ENCODE assay signal across 8 cellular contexts in genomic region chr17:17681744-17682292, GRCh38. TPM values are rescaled to one million over a fixed set of nuclear protein-coding genes. Genes with fewer than 3 reads are reported as not detected.
DNase-seq lines count a peak whose midpoint lies in the region; ATAC-seq, FAIRE-seq and TF ChIP-seq lines count a peak whose summit lies in the region.

No MANE protein-coding gene starts in this region.

- dilution Hi-C loops in endothelial cell of umbilical vein (cut with MboI; ENCODE audit: extremely low pct_ligation_motif_present, low sequenced_read_pairs) = no loop called here

- intact Hi-C loops in activated CD4-positive, alpha-beta T cell treated with anti-CD3 and anti-CD28 coated beads, Interleukin-2, amount 10 ng/mL, durations not matched to agents 24 days and 14 days (cut with micrococcal nuclease) = loop anchor here (1.0 to 10.0 kb wide), 6 partner anchors 40 to 357 kb away; partner anchors contain the start of genes ATPAF2, DRC3, GID4 and TOM1L2
- intact Hi-C loops in endothelial cell of umbilical vein (cut with micrococcal nuclease) = loop anchor here (1.0 to 5.0 kb wide), 9 partner anchors 12 to 351 kb away; no protein-coding TSS in a partner anchor
- intact Hi-C loops in upper lobe of right lung (cut with DNase I) = loop anchor here (10.0 kb wide), 1 partner anchor 183 kb away; no protein-coding TSS in a partner anchor

- H3K4me1 ChIP-seq in endothelial cell of umbilical vein (ENCODE audit: control insufficient read depth, extremely low read depth, insufficient read depth, low read length) (peaks cover 35% of the 10 kb centered on the region), upper lobe of right lung (peaks cover 31% of the 10 kb centered on the region)

- FAIRE-seq in endothelial cell of umbilical vein (lab: Jason Lieb, UNC) = no peak

- H3K36me3 ChIP-seq in endothelial cell of umbilical vein (ENCODE audit: control insufficient read depth in 2 of 2, extremely low read depth in 1 of 2, insufficient read depth in 2 of 2, low read length in 2 of 2) (no peaks in the 10 kb centered on the region), upper lobe of right lung (no peaks in the 10 kb centered on the region)

- no peak for TF ChIP-seq POLR2A in endothelial cell of umbilical vein (IDR thresholded peaks at IDR 0.05; ENCODE audit: low read depth, low read length)

- H3K27ac ChIP-seq in endothelial cell of umbilical vein (ENCODE audit: insufficient read depth, low read depth, low read length) (peak overlapping the region; percentile 79), upper lobe of right lung (peak overlapping the region; percentile 91)

- POLR2A ChIA-PET in endothelial cell of umbilical vein (lab: Charles Lee) = no interaction called here

- peak; percentile 70 for DNase-seq in NCI-H82 (lab: John Stamatoyannopoulos, UW)
- DNase-seq in NCI-H82 treated with DMSO at 0.1 percent for 48 hours (lab: John Stamatoyannopoulos, UW; ENCODE audit: unreplicated experiment) = no peak
- DNase-seq in activated CD4-positive, alpha-beta T cell treated with anti-CD3 and anti-CD28 coated beads, Interleukin-2, amount 10 ng/mL, durations not matched to agents 24 days and 14 days = peak; percentile 80
- no peak for DNase-seq in endothelial cell of umbilical vein (ENCODE audit: low read depth, low spot score)
- DNase-seq in naive B cell = peak; percentile 55
- DNase-seq in upper lobe of right lung = peak; percentile 79
- no peak for DNase-seq in COR-L47 (lab: John Stamatoyannopoulos, UW)

- no peaks in the 10 kb centered on the region for H4K20me1 ChIP-seq in endothelial cell of umbilical vein (replicated peaks; ENCODE audit: control insufficient read depth, extremely low read depth, insufficient read depth, low read length)

- peaks cover 25% of the 10 kb centered on the region for H3K4me1 Mint-ChIP-seq in activated CD4-positive, alpha-beta T cell treated with anti-CD3 and anti-CD28 coated beads, Interleukin-2, amount 10 ng/mL, durations not matched to agents 24 days and 14 days
- peaks cover 15 to 35% (median 32%) of the 10 kb centered on the region in 3 donors for H3K4me1 Mint-ChIP-seq in naive B cell

- H3K4me2 ChIP-seq in endothelial cell of umbilical vein (ENCODE audit: insufficient read depth, low read length) = no peak overlapping the region

- peak overlapping the region; percentile 91 for H3K4me3 Mint-ChIP-seq in activated CD4-positive, alpha-beta T cell treated with anti-CD3 and anti-CD28 coated beads, Interleukin-2, amount 10 ng/mL, durations not matched to agents 24 days and 14 days
- peak overlapping the region; percentile 84 to 95 (median 88) for H3K4me3 Mint-ChIP-seq in naive B cell

- no peak overlapping the region for H2AFZ ChIP-seq in endothelial cell of umbilical vein (ENCODE audit: low read depth, low read length)

- H3K27me3 ChIP-seq in endothelial cell of umbilical vein (ENCODE audit: control insufficient read depth in 2 of 2, insufficient read depth in 2 of 2, low read length in 2 of 2) (no peaks in the 10 kb centered on the region), upper lobe of right lung (no peaks in the 10 kb centered on the region)

- H3K4me3 ChIP-seq in endothelial cell of umbilical vein (replicated peaks in 1 of 3; ENCODE audit: insufficient read depth in 1 of 3, low read depth in 1 of 3, low read length in 3 of 3) (peak overlapping the region; percentile 65 to 91 (median 69)), upper lobe of right lung (peak overlapping the region; percentile 70)

- H3K9ac ChIP-seq in endothelial cell of umbilical vein (replicated peaks; ENCODE audit: extremely low read depth, insufficient read depth, low read length) = peak overlapping the region; percentile 86

- peaks cover 51% of the 10 kb centered on the region for H3K79me2 ChIP-seq in endothelial cell of umbilical vein (ENCODE audit: control insufficient read depth, insufficient read depth, low read length)

- peaks cover 12% of the 10 kb centered on the region for H3K27me3 Mint-ChIP-seq in activated CD4-positive, alpha-beta T cell treated with anti-CD3 and anti-CD28 coated beads, Interleukin-2, amount 10 ng/mL, durations not matched to agents 24 days and 14 days
- peaks cover 0 to 7% (median 4%) of the 10 kb centered on the region in 3 donors for H3K27me3 Mint-ChIP-seq in naive B cell

- H3K27ac Mint-ChIP-seq in activated CD4-positive, alpha-beta T cell treated with anti-CD3 and anti-CD28 coated beads, Interleukin-2, amount 10 ng/mL, durations not matched to agents 24 days and 14 days = peak overlapping the region; percentile 90
- H3K27ac Mint-ChIP-seq in naive B cell = peak overlapping the region; percentile 75 to 96 (median 92)

- TF ChIP-seq CTCF in endothelial cell of umbilical vein (IDR thresholded peaks at IDR 0.05; ENCODE audit: extremely low read depth in 1 of 2, insufficient read depth in 1 of 2, low read depth in 1 of 2, low read length in 2 of 2) (no peak), upper lobe of right lung (IDR thresholded peaks at IDR 0.05) (no peak)

- CTCF ChIA-PET in endothelial cell of umbilical vein (lab: Charles Lee) = interaction anchor here (0.7 to 2.9 kb wide), 7 partner anchors 19 to 237 kb away, joined by 3 to 7 read pairs (median 4); no protein-coding TSS in a partner anchor

- BruUV-seq in endothelial cell of umbilical vein (replicated peaks; lab: Mats Ljungman, UMichigan) = no TSS peak

- H3K36me3 Mint-ChIP-seq in activated CD4-positive, alpha-beta T cell treated with anti-CD3 and anti-CD28 coated beads, Interleukin-2, amount 10 ng/mL, durations not matched to agents 24 days and 14 days (ENCODE audit: low read depth) = peaks cover 8% of the 10 kb centered on the region
- no peaks in the 10 kb centered on the region for H3K36me3 Mint-ChIP-seq in naive B cell

- ATAC-seq in HG03439 (IDR thresholded peaks at IDR 0.05; ENCODE audit: unreplicated experiment) = peak; percentile 6
- peak; percentile 11 to 27 for ATAC-seq in naive B cell (ENCODE audit: low read depth in 2 of 2)
- ATAC-seq in upper lobe of right lung = peak; percentile 19

- no peaks in the 10 kb centered on the region for H3K9me3 ChIP-seq in endothelial cell of umbilical vein (replicated peaks; ENCODE audit: control insufficient read depth, insufficient read depth, low read length)
- H3K9me3 ChIP-seq in upper lobe of right lung = no peaks in the 10 kb centered on the region

- no peaks in the 10 kb centered on the region for H3K9me1 ChIP-seq in endothelial cell of umbilical vein (replicated peaks; ENCODE audit: control insufficient read depth, extremely low read depth, insufficient read depth, low read length)

- no peaks in the 10 kb centered on the region for H3K9me3 Mint-ChIP-seq in activated CD4-positive, alpha-beta T cell treated with anti-CD3 and anti-CD28 coated beads, Interleukin-2, amount 10 ng/mL, durations not matched to agents 24 days and 14 days
- no peaks in the 10 kb centered on the region for H3K9me3 Mint-ChIP-seq in naive B cell

TF ChIP-seq in endothelial cell of umbilical vein, 7 proteins besides CTCF, POLR2A, EP300 and RAD21:
- TF ChIP-seq, protein P1, sequence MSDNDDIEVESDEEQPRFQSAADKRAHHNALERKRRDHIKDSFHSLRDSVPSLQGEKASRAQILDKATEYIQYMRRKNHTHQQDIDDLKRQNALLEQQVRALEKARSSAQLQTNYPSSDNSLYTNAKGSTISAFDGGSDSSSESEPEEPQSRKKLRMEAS (IDR thresholded peaks at IDR 0.05; ENCODE audit: insufficient read depth, insufficient read length) = no peak
- no peak for TF ChIP-seq MYC (IDR thresholded peaks at IDR 0.05; ENCODE audit: low read depth, low read length)
- TF ChIP-seq EZH2 (IDR thresholded peaks at IDR 0.05; ENCODE audit: borderline replicate concordance, low read depth, low read length, severe bottlenecking) = no peak
- TF ChIP-seq JUN (IDR thresholded peaks at IDR 0.05; ENCODE audit: borderline replicate concordance, insufficient read depth, insufficient read length, low read depth) = no peak
- TF ChIP-seq POLR2AphosphoS5 (IDR thresholded peaks at IDR 0.05; ENCODE audit: insufficient read depth, low read depth, low read length) = no peak
- no peak for TF ChIP-seq FOS (IDR thresholded peaks at IDR 0.05; ENCODE audit: borderline replicate concordance, insufficient read depth, low read length)
- no peak for TF ChIP-seq GATA2 (IDR thresholded peaks at IDR 0.05; ENCODE audit: insufficient read depth, insufficient read length, low read depth, low read length)

RNA-seq across cellular contexts. Expression of gene RAI1, which starts 0.6 kb away (rescaled TPM):
- total RNA-seq in activated CD4-positive, alpha-beta T cell treated with anti-CD3 and anti-CD28 coated beads, Interleukin-2, amount 10 ng/mL, durations not matched to agents 24 days and 14 days = 30.1 and 34.5 TPM in 2 replicates
- total RNA-seq in endothelial cell of umbilical vein (43.3 and 47.3 TPM in 2 replicates), upper lobe of right lung (38.1 TPM)
- polyA plus RNA-seq in endothelial cell of umbilical vein (7.4 and 7.8 TPM in 2 replicates), naive B cell (ENCODE audit: low read depth in 6 of 6) (1 to 10 TPM; 1.9 to 3.8 (median 2.6) TPM)
- polyA plus RNA-seq in endothelial cell of umbilical vein (2011; cell fraction: cytosol; rRNA removed) = 5.2 and 6.3 TPM in 2 replicates
- 17.5 and 19.2 TPM in 2 replicates for polyA plus RNA-seq in endothelial cell of umbilical vein (2011; cell fraction: nucleus; rRNA removed)
- 14.2 and 19.1 TPM in 2 replicates for polyA plus RNA-seq in endothelial cell of umbilical vein (2012)
- 8.2 and 14.0 TPM in 2 replicates for polyA minus RNA-seq in endothelial cell of umbilical vein
- polyA minus RNA-seq in endothelial cell of umbilical vein (2011; cell fraction: cytosol; rRNA and poly(A)+ RNA removed) = 9.0 TPM
- polyA minus RNA-seq in endothelial cell of umbilical vein (2011; cell fraction: nucleus; rRNA and poly(A)+ RNA removed) = 17.7 and 21.7 TPM in 2 replicates

Comparison
In these comparisons a context has a peak if more than half of its experiments do, and no peak if none do; other contexts are left out.
1. DNase-seq: peak in NCI-H82 (single experiment), activated CD4-positive, alpha-beta T cell treated with anti-CD3 and anti-CD28 coated beads, Interleukin-2, amount 10 ng/mL, durations not matched to agents 24 days and 14 days (single experiment), naive B cell (single experiment) and upper lobe of right lung (single experiment); none in NCI-H82 treated with DMSO at 0.1 percent for 48 hours (single experiment), endothelial cell of umbilical vein (single experiment) and COR-L47 (single experiment).
2. Peak in every context shown above with its lines, with median percentiles within 50 percentile points of each other: ATAC-seq.